2 cellular contexts compared by ENCODE assay signal in the genomic region with DNA sequence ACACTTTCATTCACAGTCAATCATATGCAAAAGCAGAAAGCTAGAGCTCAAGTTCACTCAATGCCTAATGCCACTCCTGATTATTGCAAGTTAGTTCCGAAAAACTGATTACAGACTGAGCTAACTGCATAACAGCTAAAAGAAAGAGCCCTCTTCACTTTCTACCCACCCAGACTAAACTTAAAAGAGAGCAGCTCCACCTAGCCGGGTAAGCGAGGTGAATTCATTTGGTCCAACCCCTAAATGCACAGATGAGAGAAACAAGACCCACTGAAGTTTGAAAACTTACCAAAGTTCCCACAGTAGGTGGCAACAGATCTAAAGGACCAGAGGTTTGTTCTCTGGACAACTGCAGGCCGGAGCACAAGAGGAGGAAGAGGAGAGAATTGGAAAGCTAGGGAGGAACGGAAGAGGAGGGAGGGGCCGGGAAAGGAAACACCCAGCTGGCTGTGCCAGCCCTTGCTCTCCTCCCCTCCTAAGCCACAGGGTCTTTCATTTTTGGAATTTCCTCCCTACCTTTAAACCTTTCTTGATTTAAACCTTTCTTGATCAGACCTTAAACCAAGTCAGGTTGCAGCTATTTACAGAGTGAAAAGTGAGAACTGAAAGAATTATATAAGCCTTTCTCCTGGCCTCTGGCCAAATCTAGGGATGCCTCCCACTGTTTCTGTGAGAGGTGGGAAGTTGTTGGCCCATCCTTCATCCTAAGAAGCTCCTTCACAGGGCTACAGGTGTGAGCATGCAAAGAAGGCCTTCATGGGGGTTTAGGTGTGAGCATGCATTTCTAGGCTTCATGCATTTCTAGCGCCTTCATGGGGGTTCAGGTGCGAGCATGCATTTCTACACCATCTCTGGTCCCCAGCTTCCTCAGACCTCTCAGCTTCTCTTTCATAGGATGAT.
TF ChIP-seq lines count a peak whose summit lies in the region.

No MANE protein-coding gene starts in this region.

TF ChIP-seq in HEK293, 187 proteins besides CTCF, POLR2A, EP300 and RAD21 (continued from another document):
- TF ChIP-seq ZNF513 (tag by site-specific recombination; IDR thresholded peaks at IDR 0.05): peak; percentile 75
- TF ChIP-seq GLIS1 (tag by site-specific recombination; IDR thresholded peaks at IDR 0.05): no peak
- TF ChIP-seq ZNF391 (tag by site-specific recombination; IDR thresholded peaks at IDR 0.05; ENCODE audit: borderline replicate concordance, low read depth): no peak
- no peak for TF ChIP-seq ZNF174 (tag by site-specific recombination; IDR thresholded peaks at IDR 0.05)
- peak; percentile 73 for TF ChIP-seq WT1 (tag by site-specific recombination; IDR thresholded peaks at IDR 0.05)
- TF ChIP-seq ZNF341 (tag by site-specific recombination; IDR thresholded peaks at IDR 0.05; ENCODE audit: low read depth): peak; percentile 99
- TF ChIP-seq, protein P1, sequence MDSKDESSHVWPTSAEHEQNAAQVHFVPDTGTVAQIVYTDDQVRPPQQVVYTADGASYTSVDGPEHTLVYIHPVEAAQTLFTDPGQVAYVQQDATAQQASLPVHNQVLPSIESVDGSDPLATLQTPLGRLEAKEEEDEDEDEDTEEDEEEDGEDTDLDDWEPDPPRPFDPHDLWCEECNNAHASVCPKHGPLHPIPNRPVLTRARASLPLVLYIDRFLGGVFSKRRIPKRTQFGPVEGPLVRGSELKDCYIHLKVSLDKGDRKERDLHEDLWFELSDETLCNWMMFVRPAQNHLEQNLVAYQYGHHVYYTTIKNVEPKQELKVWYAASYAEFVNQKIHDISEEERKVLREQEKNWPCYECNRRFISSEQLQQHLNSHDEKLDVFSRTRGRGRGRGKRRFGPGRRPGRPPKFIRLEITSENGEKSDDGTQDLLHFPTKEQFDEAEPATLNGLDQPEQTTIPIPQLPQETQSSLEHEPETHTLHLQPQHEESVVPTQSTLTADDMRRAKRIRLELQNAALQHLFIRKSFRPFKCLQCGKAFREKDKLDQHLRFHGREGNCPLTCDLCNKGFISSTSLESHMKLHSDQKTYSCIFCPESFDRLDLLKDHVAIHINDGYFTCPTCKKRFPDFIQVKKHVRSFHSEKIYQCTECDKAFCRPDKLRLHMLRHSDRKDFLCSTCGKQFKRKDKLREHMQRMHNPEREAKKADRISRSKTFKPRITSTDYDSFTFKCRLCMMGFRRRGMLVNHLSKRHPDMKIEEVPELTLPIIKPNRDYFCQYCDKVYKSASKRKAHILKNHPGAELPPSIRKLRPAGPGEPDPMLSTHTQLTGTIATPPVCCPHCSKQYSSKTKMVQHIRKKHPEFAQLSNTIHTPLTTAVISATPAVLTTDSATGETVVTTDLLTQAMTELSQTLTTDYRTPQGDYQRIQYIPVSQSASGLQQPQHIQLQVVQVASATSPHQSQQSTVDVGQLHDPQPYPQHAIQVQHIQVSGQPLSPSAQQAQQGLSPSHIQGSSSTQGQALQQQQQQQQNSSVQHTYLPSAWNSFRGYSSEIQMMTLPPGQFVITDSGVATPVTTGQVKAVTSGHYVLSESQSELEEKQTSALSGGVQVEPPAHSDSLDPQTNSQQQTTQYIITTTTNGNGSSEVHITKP (tag by site-specific recombination; IDR thresholded peaks at IDR 0.05): 0 out of 2 replicates have a peak, but pooled peaks have one; percentile 15
- TF ChIP-seq, protein P2, sequence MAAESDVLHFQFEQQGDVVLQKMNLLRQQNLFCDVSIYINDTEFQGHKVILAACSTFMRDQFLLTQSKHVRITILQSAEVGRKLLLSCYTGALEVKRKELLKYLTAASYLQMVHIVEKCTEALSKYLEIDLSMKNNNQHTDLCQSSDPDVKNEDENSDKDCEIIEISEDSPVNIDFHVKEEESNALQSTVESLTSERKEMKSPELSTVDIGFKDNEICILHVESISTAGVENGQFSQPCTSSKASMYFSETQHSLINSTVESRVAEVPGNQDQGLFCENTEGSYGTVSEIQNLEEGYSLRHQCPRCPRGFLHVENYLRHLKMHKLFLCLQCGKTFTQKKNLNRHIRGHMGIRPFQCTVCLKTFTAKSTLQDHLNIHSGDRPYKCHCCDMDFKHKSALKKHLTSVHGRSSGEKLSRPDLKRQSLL (tag by site-specific recombination; IDR thresholded peaks at IDR 0.05): no peak
- TF ChIP-seq ZNF626 (tag by site-specific recombination; IDR thresholded peaks at IDR 0.05): no peak
- no peak for TF ChIP-seq ZNF768 (tag by site-specific recombination; IDR thresholded peaks at IDR 0.05)
- TF ChIP-seq, protein P3, sequence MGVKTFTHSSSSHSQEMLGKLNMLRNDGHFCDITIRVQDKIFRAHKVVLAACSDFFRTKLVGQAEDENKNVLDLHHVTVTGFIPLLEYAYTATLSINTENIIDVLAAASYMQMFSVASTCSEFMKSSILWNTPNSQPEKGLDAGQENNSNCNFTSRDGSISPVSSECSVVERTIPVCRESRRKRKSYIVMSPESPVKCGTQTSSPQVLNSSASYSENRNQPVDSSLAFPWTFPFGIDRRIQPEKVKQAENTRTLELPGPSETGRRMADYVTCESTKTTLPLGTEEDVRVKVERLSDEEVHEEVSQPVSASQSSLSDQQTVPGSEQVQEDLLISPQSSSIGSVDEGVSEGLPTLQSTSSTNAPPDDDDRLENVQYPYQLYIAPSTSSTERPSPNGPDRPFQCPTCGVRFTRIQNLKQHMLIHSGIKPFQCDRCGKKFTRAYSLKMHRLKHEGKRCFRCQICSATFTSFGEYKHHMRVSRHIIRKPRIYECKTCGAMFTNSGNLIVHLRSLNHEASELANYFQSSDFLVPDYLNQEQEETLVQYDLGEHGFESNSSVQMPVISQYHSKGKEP (tag by site-specific recombination; IDR thresholded peaks at IDR 0.05): peak; percentile 24; the same call in 1 of the 2 replicates
- TF ChIP-seq, protein P4, sequence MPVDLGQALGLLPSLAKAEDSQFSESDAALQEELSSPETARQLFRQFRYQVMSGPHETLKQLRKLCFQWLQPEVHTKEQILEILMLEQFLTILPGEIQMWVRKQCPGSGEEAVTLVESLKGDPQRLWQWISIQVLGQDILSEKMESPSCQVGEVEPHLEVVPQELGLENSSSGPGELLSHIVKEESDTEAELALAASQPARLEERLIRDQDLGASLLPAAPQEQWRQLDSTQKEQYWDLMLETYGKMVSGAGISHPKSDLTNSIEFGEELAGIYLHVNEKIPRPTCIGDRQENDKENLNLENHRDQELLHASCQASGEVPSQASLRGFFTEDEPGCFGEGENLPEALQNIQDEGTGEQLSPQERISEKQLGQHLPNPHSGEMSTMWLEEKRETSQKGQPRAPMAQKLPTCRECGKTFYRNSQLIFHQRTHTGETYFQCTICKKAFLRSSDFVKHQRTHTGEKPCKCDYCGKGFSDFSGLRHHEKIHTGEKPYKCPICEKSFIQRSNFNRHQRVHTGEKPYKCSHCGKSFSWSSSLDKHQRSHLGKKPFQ (tag by site-specific recombination; IDR thresholded peaks at IDR 0.05): peak; percentile 56
- 0 out of 2 replicates have a peak, but pooled peaks have one; percentile 13 for TF ChIP-seq EGR2 (tag by site-specific recombination; IDR thresholded peaks at IDR 0.05; ENCODE audit: low read depth)

TF ChIP-seq in WTC11, 78 proteins besides CTCF, POLR2A, EP300 and RAD21:
- no peak for TF ChIP-seq AR (CRISPR knock-in tag; IDR thresholded peaks at IDR 0.05)
- TF ChIP-seq E2F1 (CRISPR knock-in tag; IDR thresholded peaks at IDR 0.05): no peak
- no peak for TF ChIP-seq ZNF232 (CRISPR knock-in tag; IDR thresholded peaks at IDR 0.05)
TF ChIP-seq in WTC11: peak in this region for 0.
